Comparison of ENCODE assay signal across 21 cellular contexts in genomic region chr1:3000671-3001470, GRCh38. TPM values are rescaled to one million over a fixed set of nuclear protein-coding genes. Genes with fewer than 3 reads are reported as not detected.
"Had no signal": no experiment of that assay in that cellular context is flagged by ENCODE, and none has a peak within 500 bp of the region (broad histone marks: within the 10 kb centered on the region; RNA-seq: fewer than 3 reads in every experiment).

No MANE protein-coding gene starts in this region.

- H3K27ac Mint-ChIP-seq: activated CD4-positive, alpha-beta memory T cell treated with anti-CD3 and anti-CD28 coated beads for 36 hours; activated CD8-positive, alpha-beta memory T cell treated with anti-CD3 and anti-CD28 coated beads, Interleukin-2, amount 10 ng/mL, durations not matched to agents 7 days and 5 days; activated T-cell treated with anti-CD3 and anti-CD28 coated beads, Interleukin-2, amount 50 U/mL, for 24 hours; neural progenitor cell; stimulated activated naive CD8-positive, alpha-beta T cell treated with anti-CD3 and anti-CD28 coated beads, Interleukin-15, amount 100 ng/mL, for 72 hours had no signal

- DNase-seq: activated CD4-positive, alpha-beta memory T cell treated with anti-CD3 and anti-CD28 coated beads for 36 hours; activated CD8-positive, alpha-beta memory T cell treated with anti-CD3 and anti-CD28 coated beads, Interleukin-2, amount 10 ng/mL, durations not matched to agents 7 days and 5 days; activated effector memory CD4-positive, alpha-beta T cell treated with Interleukin-2 at 50 U/mL for 16 hours; erythroblast; gastrocnemius medialis; midbrain; SK-N-SH; stimulated activated naive CD8-positive, alpha-beta T cell treated with anti-CD3 and anti-CD28 coated beads, Interleukin-15, amount 100 ng/mL, for 72 hours; T-helper 1 cell had no signal

- H3K27me3 ChIP-seq: ascending aorta, neural progenitor cell, pancreas had no signal

- H3K4me1 Mint-ChIP-seq: activated CD8-positive, alpha-beta memory T cell treated with anti-CD3 and anti-CD28 coated beads, Interleukin-2, amount 10 ng/mL, durations not matched to agents 7 days and 5 days; neural progenitor cell; stimulated activated naive CD8-positive, alpha-beta T cell treated with anti-CD3 and anti-CD28 coated beads, Interleukin-15, amount 100 ng/mL, for 72 hours had no signal

- H2AFZ ChIP-seq: neural progenitor cell had no signal

- ATAC-seq: activated CD8-positive, alpha-beta memory T cell treated with anti-CD3 and anti-CD28 coated beads, Interleukin-2, amount 10 ng/mL, durations not matched to agents 7 days and 5 days; gastrocnemius medialis; heart left ventricle; pancreas; stimulated activated naive CD8-positive, alpha-beta T cell treated with anti-CD3 and anti-CD28 coated beads, Interleukin-15, amount 100 ng/mL, for 72 hours had no signal

- H3K36me3 Mint-ChIP-seq: activated CD4-positive, alpha-beta memory T cell treated with anti-CD3 and anti-CD28 coated beads for 36 hours; activated CD8-positive, alpha-beta memory T cell treated with anti-CD3 and anti-CD28 coated beads, Interleukin-2, amount 10 ng/mL, durations not matched to agents 7 days and 5 days; neural progenitor cell had no signal

- H3K36me3 ChIP-seq: ascending aorta, gastrocnemius medialis, heart left ventricle, neural progenitor cell, pancreas had no signal

- H3K4me3 ChIP-seq: ascending aorta, dorsolateral prefrontal cortex, gastrocnemius medialis, heart left ventricle, lung, neural progenitor cell, pancreas, skin epidermis had no signal

- H3K9me3 ChIP-seq: ascending aorta, pancreas, SK-N-SH had no signal

- H3K4me1 ChIP-seq: gastrocnemius medialis, heart left ventricle, neural progenitor cell, pancreas had no signal

- H3K4me2 ChIP-seq: neural progenitor cell, SK-N-SH had no signal

- H3K4me3 Mint-ChIP-seq: activated CD4-positive, alpha-beta memory T cell treated with anti-CD3 and anti-CD28 coated beads for 36 hours; activated CD8-positive, alpha-beta memory T cell treated with anti-CD3 and anti-CD28 coated beads, Interleukin-2, amount 10 ng/mL, durations not matched to agents 7 days and 5 days; activated T-cell treated with anti-CD3 and anti-CD28 coated beads, Interleukin-2, amount 50 U/mL, for 24 hours; neural progenitor cell; stimulated activated naive CD8-positive, alpha-beta T cell treated with anti-CD3 and anti-CD28 coated beads, Interleukin-15, amount 100 ng/mL, for 72 hours had no signal

- H3K27ac ChIP-seq: gastrocnemius medialis, heart left ventricle, neural progenitor cell, pancreas, skin epidermis had no signal

RNA-seq across cellular contexts. Expression of gene ACTRT2, which starts 20.4 kb away (rescaled TPM):
- total RNA-seq: activated CD4-positive, alpha-beta memory T cell treated with anti-CD3 and anti-CD28 coated beads for 36 hours; activated CD8-positive, alpha-beta memory T cell treated with anti-CD3 and anti-CD28 coated beads, Interleukin-2, amount 10 ng/mL, durations not matched to agents 7 days and 5 days; ascending aorta; bronchial epithelial cell; gastrocnemius medialis; heart left ventricle; lung; myocyte; pancreas; temporal lobe; urinary bladder had no signal
- polyA plus RNA-seq: heart left ventricle, lung, pancreas, SK-N-SH, urinary bladder had no signal
